Comparison of ENCODE assay signal across 9 cellular contexts in genomic region chr5:150700600-150701377, GRCh38. TPM values are rescaled to one million over a fixed set of nuclear protein-coding genes. Genes with fewer than 3 reads are reported as not detected.
DNase-seq lines count a peak whose midpoint lies in the region; ATAC-seq and TF ChIP-seq lines count a peak whose summit lies in the region.
"Had no signal": no experiment of that assay in that cellular context is flagged by ENCODE, and none has a peak within 500 bp of the region (broad histone marks: within the 10 kb centered on the region; RNA-seq: fewer than 3 reads in every experiment).

Gene RBM22, minus strand, starts transcription at chr5:150701062. Its CDS starts 77 bp downstream, at chr5:150700985.

- POLR2A ChIA-PET in WTC11 (lab: Charles Lee): interaction anchor here (0.5 to 1.9 kb wide), 20 partner anchors 12 to 718 kb away, joined by 3 to 26 read pairs (median 4); partner anchors contain the start of genes DCTN4, RPS14 and SMIM3

- peaks cover 2% of the 10 kb centered on the region; the same call in 1 of the 2 replicates for H3K4me1 Mint-ChIP-seq in WTC11

- H3K27ac Mint-ChIP-seq in WTC11: no peak within 1 kb of the TSS
- H3K27ac Mint-ChIP-seq: dendritic cell treated with granulocyte-macrophage colony-stimulating factor and Interleukin-4, amounts not matched to agents 40 ng/mL and 50 ng/mL, for 4 days had no signal

- no peaks in the 10 kb centered on the region; the same call in 1 of the 2 replicates for H3K27me3 Mint-ChIP-seq in WTC11 (ENCODE audit: low read depth)
- H3K27me3 Mint-ChIP-seq: dendritic cell treated with granulocyte-macrophage colony-stimulating factor and Interleukin-4, amounts not matched to agents 40 ng/mL and 50 ng/mL, for 4 days had no signal

- H3K4me3 Mint-ChIP-seq in WTC11: no peak within 1 kb of the TSS
- H3K4me3 Mint-ChIP-seq: dendritic cell treated with granulocyte-macrophage colony-stimulating factor and Interleukin-4, amounts not matched to agents 40 ng/mL and 50 ng/mL, for 4 days had no signal

- ATAC-seq in GM18873 (IDR thresholded peaks at IDR 0.05; ENCODE audit: low FRiP score, unreplicated experiment) (peak; percentile 88), HG03139 (IDR thresholded peaks at IDR 0.05; ENCODE audit: unreplicated experiment) (peak; percentile 96), WTC11 (peak; percentile 95)

- TF ChIP-seq CTCF in WTC11 (IDR thresholded peaks at IDR 0.05): peak; percentile 44; the same call in 1 of the 2 replicates

- peaks cover 28% of the 10 kb centered on the region for H3K36me3 Mint-ChIP-seq in WTC11

- DNase-seq in AG08396 (ENCODE audit: low spot score) (peak; percentile 86), NCI-H2227 treated with DMSO at 0.1 percent for 48 hours (lab: John Stamatoyannopoulos, UW) (peak; percentile 83), WTC11 (ENCODE audit: low spot score) (peak; percentile 92), iris pigment epithelial cell (ENCODE audit: low read depth) (peak; percentile 89)
- peak; percentile 91 for DNase-seq in central memory CD4-positive, alpha-beta T cell
- DNase-seq in stimulated activated CD4-positive, alpha-beta T cell treated with anti-CD3 and anti-CD28 coated beads, Interleukin-12 subunit alpha, Interleukin-12 subunit beta, amount 100 ng/mL, for 4 hours: peak; percentile 88

- no peaks in the 10 kb centered on the region for H3K9me3 Mint-ChIP-seq in WTC11
- H3K9me3 Mint-ChIP-seq: dendritic cell treated with granulocyte-macrophage colony-stimulating factor and Interleukin-4, amounts not matched to agents 40 ng/mL and 50 ng/mL, for 4 days had no signal

- CTCF ChIA-PET in WTC11 (lab: Charles Lee): interaction anchor here (0.6 to 2.7 kb wide), 39 partner anchors 8 to 414 kb away, joined by 3 to 31 read pairs (median 4); partner anchors contain the start of genes DCTN4, IRGM, MYOZ3 and SMIM3

TF ChIP-seq in WTC11, 78 proteins besides CTCF, POLR2A, EP300 and RAD21 (continues in another document):
- TF ChIP-seq ELF4 (CRISPR knock-in tag; IDR thresholded peaks at IDR 0.05; ENCODE audit: low read depth): no peak
- no peak for TF ChIP-seq TP53 (CRISPR knock-in tag; IDR thresholded peaks at IDR 0.05)
- TF ChIP-seq NFYB (CRISPR knock-in tag; conservative IDR thresholded peaks at IDR 0.05; ENCODE audit: low read depth): no peak
- TF ChIP-seq MYBL2 (CRISPR knock-in tag; IDR thresholded peaks at IDR 0.05): no peak; the same call in 1 of the 2 replicates
- TF ChIP-seq IRF2 (CRISPR knock-in tag; IDR thresholded peaks at IDR 0.05; ENCODE audit: borderline replicate concordance, low read depth): no peak
- no peak for TF ChIP-seq E2F4 (CRISPR knock-in tag; IDR thresholded peaks at IDR 0.05; ENCODE audit: borderline replicate concordance, low read depth)
- peak; percentile 55; the same call in 1 of the 2 replicates for TF ChIP-seq ESRRA (CRISPR knock-in tag; IDR thresholded peaks at IDR 0.05; ENCODE audit: borderline replicate concordance)
- TF ChIP-seq, protein P1, sequence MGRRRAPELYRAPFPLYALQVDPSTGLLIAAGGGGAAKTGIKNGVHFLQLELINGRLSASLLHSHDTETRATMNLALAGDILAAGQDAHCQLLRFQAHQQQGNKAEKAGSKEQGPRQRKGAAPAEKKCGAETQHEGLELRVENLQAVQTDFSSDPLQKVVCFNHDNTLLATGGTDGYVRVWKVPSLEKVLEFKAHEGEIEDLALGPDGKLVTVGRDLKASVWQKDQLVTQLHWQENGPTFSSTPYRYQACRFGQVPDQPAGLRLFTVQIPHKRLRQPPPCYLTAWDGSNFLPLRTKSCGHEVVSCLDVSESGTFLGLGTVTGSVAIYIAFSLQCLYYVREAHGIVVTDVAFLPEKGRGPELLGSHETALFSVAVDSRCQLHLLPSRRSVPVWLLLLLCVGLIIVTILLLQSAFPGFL (CRISPR knock-in tag; IDR thresholded peaks at IDR 0.05; ENCODE audit: borderline replicate concordance): no peak
- TF ChIP-seq NFE2L1 (CRISPR knock-in tag; IDR thresholded peaks at IDR 0.05): no peak
- TF ChIP-seq, protein P2, sequence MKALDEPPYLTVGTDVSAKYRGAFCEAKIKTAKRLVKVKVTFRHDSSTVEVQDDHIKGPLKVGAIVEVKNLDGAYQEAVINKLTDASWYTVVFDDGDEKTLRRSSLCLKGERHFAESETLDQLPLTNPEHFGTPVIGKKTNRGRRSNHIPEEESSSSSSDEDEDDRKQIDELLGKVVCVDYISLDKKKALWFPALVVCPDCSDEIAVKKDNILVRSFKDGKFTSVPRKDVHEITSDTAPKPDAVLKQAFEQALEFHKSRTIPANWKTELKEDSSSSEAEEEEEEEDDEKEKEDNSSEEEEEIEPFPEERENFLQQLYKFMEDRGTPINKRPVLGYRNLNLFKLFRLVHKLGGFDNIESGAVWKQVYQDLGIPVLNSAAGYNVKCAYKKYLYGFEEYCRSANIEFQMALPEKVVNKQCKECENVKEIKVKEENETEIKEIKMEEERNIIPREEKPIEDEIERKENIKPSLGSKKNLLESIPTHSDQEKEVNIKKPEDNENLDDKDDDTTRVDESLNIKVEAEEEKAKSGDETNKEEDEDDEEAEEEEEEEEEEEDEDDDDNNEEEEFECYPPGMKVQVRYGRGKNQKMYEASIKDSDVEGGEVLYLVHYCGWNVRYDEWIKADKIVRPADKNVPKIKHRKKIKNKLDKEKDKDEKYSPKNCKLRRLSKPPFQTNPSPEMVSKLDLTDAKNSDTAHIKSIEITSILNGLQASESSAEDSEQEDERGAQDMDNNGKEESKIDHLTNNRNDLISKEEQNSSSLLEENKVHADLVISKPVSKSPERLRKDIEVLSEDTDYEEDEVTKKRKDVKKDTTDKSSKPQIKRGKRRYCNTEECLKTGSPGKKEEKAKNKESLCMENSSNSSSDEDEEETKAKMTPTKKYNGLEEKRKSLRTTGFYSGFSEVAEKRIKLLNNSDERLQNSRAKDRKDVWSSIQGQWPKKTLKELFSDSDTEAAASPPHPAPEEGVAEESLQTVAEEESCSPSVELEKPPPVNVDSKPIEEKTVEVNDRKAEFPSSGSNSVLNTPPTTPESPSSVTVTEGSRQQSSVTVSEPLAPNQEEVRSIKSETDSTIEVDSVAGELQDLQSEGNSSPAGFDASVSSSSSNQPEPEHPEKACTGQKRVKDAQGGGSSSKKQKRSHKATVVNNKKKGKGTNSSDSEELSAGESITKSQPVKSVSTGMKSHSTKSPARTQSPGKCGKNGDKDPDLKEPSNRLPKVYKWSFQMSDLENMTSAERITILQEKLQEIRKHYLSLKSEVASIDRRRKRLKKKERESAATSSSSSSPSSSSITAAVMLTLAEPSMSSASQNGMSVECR (CRISPR knock-in tag; IDR thresholded peaks at IDR 0.05; ENCODE audit: borderline replicate concordance): no peak
- TF ChIP-seq, protein P3, sequence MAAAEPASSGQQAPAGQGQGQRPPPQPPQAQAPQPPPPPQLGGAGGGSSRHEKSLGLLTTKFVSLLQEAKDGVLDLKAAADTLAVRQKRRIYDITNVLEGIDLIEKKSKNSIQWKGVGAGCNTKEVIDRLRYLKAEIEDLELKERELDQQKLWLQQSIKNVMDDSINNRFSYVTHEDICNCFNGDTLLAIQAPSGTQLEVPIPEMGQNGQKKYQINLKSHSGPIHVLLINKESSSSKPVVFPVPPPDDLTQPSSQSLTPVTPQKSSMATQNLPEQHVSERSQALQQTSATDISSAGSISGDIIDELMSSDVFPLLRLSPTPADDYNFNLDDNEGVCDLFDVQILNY (CRISPR knock-in tag; IDR thresholded peaks at IDR 0.05): peak; percentile 66; the same call in 1 of the 2 replicates
- TF ChIP-seq ATF2 (CRISPR knock-in tag; IDR thresholded peaks at IDR 0.05; ENCODE audit: borderline replicate concordance, low read depth): no peak
- TF ChIP-seq EMX1 (CRISPR knock-in tag; IDR thresholded peaks at IDR 0.05): no peak
- TF ChIP-seq SP1 (CRISPR knock-in tag; conservative IDR thresholded peaks at IDR 0.05): peak; percentile 96
- TF ChIP-seq MXD4 (CRISPR knock-in tag; IDR thresholded peaks at IDR 0.05; ENCODE audit: borderline replicate concordance): no peak
- no peak for TF ChIP-seq TEAD1 (CRISPR knock-in tag; IDR thresholded peaks at IDR 0.05)
- no peak for TF ChIP-seq ATF3 (CRISPR knock-in tag; conservative IDR thresholded peaks at IDR 0.05)
- TF ChIP-seq CREB1 (CRISPR knock-in tag; IDR thresholded peaks at IDR 0.05): 0 out of 2 replicates have a peak, but pooled peaks have one; percentile 72
- no peak for TF ChIP-seq JUN (CRISPR knock-in tag; IDR thresholded peaks at IDR 0.05)
- no peak for TF ChIP-seq ZNF138 (CRISPR knock-in tag; conservative IDR thresholded peaks at IDR 0.05)
- TF ChIP-seq, protein P4, sequence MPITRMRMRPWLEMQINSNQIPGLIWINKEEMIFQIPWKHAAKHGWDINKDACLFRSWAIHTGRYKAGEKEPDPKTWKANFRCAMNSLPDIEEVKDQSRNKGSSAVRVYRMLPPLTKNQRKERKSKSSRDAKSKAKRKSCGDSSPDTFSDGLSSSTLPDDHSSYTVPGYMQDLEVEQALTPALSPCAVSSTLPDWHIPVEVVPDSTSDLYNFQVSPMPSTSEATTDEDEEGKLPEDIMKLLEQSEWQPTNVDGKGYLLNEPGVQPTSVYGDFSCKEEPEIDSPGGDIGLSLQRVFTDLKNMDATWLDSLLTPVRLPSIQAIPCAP (CRISPR knock-in tag; IDR thresholded peaks at IDR 0.05): no peak

RNA-seq across cellular contexts. Expression of gene RBM22, which starts in this region (rescaled TPM):
- 28.7 to 34.0 TPM (median 31.6 TPM) in 3 replicates for total RNA-seq in WTC11 (2021)

Comparison
In these comparisons a context has a peak if more than half of its experiments do, and no peak if none do; other contexts are left out.
1. Peak in every context shown above with its lines: DNase-seq and ATAC-seq.